In the genomic region with DNA sequence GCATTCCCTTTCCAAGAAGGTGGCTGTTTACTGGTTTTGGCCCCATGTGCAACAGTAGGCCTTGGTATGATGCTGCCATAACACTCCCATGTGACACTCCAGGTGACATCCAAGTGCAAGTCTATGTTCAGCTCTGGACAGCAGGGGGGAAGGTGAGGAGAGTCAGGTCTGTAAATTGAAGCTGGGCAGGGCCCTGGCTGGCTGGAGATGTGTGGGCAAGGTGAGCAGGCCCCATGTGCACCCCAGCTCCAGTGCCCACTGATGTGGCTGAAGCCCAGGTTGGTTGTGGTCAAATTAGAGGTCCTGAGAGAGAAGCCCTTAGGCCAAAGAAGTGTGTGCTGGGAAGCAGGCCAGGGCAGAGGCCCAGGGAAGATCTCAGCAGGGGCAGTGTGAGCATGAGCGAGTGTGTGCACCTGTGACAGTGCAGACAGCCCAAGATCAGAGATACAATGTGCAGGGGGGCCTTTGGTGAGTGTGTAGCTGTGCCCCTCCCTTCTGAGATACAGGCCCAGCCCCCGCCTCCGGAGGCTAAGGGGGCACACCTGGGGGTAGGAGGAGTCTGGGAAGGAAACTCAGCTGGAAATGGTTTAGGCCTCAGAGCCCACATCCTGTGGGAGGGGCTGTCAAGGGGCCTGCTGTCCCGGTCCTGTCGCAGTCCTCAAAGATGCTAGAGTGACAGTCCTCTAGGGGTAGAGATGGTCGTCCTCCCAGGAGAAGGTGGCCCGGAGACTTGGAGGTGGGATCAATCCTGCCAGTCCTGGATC, we compare ENCODE assay signal across 8 cellular contexts. TPM values are rescaled to one million over a fixed set of nuclear protein-coding genes. Genes with fewer than 3 reads are reported as not detected.
A peak's percentile ranks its signal among the peaks of the same experiment; 100 is the strongest.
DNase-seq lines count a peak whose midpoint lies in the region; ATAC-seq and TF ChIP-seq lines count a peak whose summit lies in the region.

No MANE protein-coding gene starts in this region.

- H3K27ac Mint-ChIP-seq in Caco-2 (ENCODE audit: unreplicated experiment) = no peak overlapping the region

- H3K36me3 Mint-ChIP-seq in Caco-2 (ENCODE audit: insufficient read depth, unreplicated experiment) = peaks cover 46% of the 10 kb centered on the region

- intact Hi-C loops in Caco-2 (cut with micrococcal nuclease; ENCODE audit: unreplicated experiment) (no loop called here), mucosa of descending colon (cut with DNase I, micrococcal nuclease) (no loop called here)

- H3K36me3 ChIP-seq in Caco-2 (ENCODE audit: control insufficient read depth, insufficient read depth, low read length) (peaks cover 6% of the 10 kb centered on the region), mucosa of descending colon (ENCODE audit: low read depth) (peaks cover 7% of the 10 kb centered on the region)

- ATAC-seq in GM21423 (IDR thresholded peaks at IDR 0.05; ENCODE audit: unreplicated experiment) (peak; percentile 39), mucosa of descending colon (peak; percentile 72)

- H3K4me1 Mint-ChIP-seq in Caco-2 (ENCODE audit: low read depth, unreplicated experiment) = no peaks in the 10 kb centered on the region

- no peaks in the 10 kb centered on the region for H3K27me3 ChIP-seq in Caco-2 (replicated peaks; ENCODE audit: control insufficient read depth, insufficient read depth, low read length)

- POLR2A ChIA-PET in Caco-2 (lab: Charles Lee) = no interaction called here

- H3K9me3 ChIP-seq in Caco-2 (no peaks in the 10 kb centered on the region; the same call in 1 of the 2 replicates), mucosa of descending colon (no peaks in the 10 kb centered on the region)

- TF ChIP-seq CTCF in Caco-2 (IDR thresholded peaks at IDR 0.05; ENCODE audit: insufficient read depth in 1 of 2, low read depth in 1 of 2, low read length in 1 of 2, severe bottlenecking in 1 of 2, unreplicated experiment in 1 of 2) (no peak), mucosa of descending colon (IDR thresholded peaks at IDR 0.05) (no peak)

- no peaks in the 10 kb centered on the region for H3K4me1 ChIP-seq in Caco-2
- peaks cover 22% of the 10 kb centered on the region for H3K4me1 ChIP-seq in mucosa of descending colon (ENCODE audit: low read depth)

- BruUV-seq in Caco-2 (replicated peaks; lab: Mats Ljungman, UMichigan) = TSS peak; percentile 32

- H3K4me3 ChIP-seq in Caco-2 (ENCODE audit: low read depth, low read length) (no peak overlapping the region), mucosa of descending colon (no peak overlapping the region)

- CTCF ChIA-PET in Caco-2 (lab: Charles Lee) = no interaction called here

- H3K4me3 Mint-ChIP-seq in Caco-2 (ENCODE audit: unreplicated experiment) = no peak overlapping the region

- H3K27me3 Mint-ChIP-seq in Caco-2 (ENCODE audit: insufficient read depth, unreplicated experiment) = no peaks in the 10 kb centered on the region

- DNase-seq in Caco-2 (no peak), NOMO-1 (lab: John Stamatoyannopoulos, UW; ENCODE audit: unreplicated experiment in 2 of 2) (peak; percentile 57 to 75), mucosa of descending colon (peak; percentile 65 to 84 (median 68)), DMS53 (lab: John Stamatoyannopoulos, UW) (no peak), RPMI8226 (no peak), anterior cingulate cortex (lab: John Stamatoyannopoulos, UW) (no peak)
- peak; percentile 75 for DNase-seq in activated effector memory CD4-positive, alpha-beta T cell treated with Interleukin-2 at 50 U/mL for 16 hours

- peaks cover 8% of the 10 kb centered on the region for H3K9me3 Mint-ChIP-seq in Caco-2 (ENCODE audit: unreplicated experiment)

RNA-seq across cellular contexts. Expression of a gene that starts 18.6 kb away (rescaled TPM):
- 31.2 and 31.4 TPM in 2 replicates for total RNA-seq in Caco-2 (2022)
- 10 to 100 TPM; 28.0 to 40.1 (median 35.7) TPM for total RNA-seq in mucosa of descending colon

RNA-seq across cellular contexts. Expression of a gene that starts 21.3 kb away (rescaled TPM):
- total RNA-seq in Caco-2 (2022) (19.4 and 22.6 TPM in 2 replicates), mucosa of descending colon (10 to 100 TPM in 2 of 3 donors, 1 to 10 TPM in 1; 9.9 to 13.4 (median 10.4) TPM)

RNA-seq across cellular contexts. Expression of a gene that starts 43.5 kb away (rescaled TPM):
- total RNA-seq in Caco-2 (2022) = 59.6 and 60.2 TPM in 2 replicates
- total RNA-seq in mucosa of descending colon = 10 to 100 TPM; 41.8 to 52.0 (median 46.9) TPM

RNA-seq across cellular contexts. Expression of a gene that starts 56.1 kb away (rescaled TPM):
- total RNA-seq in Caco-2 (2022) (134 and 149 TPM in 2 replicates), mucosa of descending colon (10 to 100 TPM; 35.7 to 75.2 (median 42.0) TPM)

Comparison
In these comparisons a context has a peak if more than half of its experiments do, and no peak if none do; other contexts are left out.
1. DNase-seq: peak in NOMO-1 (2 of 2), activated effector memory CD4-positive, alpha-beta T cell treated with Interleukin-2 at 50 U/mL for 16 hours (single experiment) and mucosa of descending colon (3 of 3); none in Caco-2 (0 of 2), DMS53 (single experiment), RPMI8226 (single experiment) and anterior cingulate cortex (0 of 58).